Comparison of ENCODE assay signal across 23 cellular contexts in the genomic region with DNA sequence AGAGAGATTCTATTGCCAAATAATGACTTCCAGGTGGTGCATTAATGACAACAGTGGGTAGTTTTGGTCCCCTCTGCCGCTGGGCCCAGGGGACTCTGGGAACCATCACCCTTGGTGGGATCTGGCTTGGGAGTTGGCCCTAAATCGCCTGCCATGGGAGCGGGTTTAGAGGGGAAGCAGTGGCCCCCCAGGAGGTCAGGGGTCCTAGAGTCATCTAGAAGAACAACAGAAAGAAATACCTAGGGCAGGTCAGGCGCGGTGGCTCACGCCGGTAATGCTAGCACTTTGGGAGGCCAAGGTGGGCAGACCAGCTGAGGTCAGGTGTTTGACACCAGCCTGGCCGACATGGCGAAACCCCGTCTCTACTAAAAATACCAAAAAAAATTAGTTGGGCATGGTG.
"Had no signal": no experiment of that assay in that cellular context is flagged by ENCODE, and none has a peak within 500 bp of the region (broad histone marks: within the 10 kb centered on the region; RNA-seq: fewer than 3 reads in every experiment).

No MANE protein-coding gene starts in this region.

- H3K27me3 ChIP-seq: gastrocnemius medialis, spleen, testis, tibial nerve, upper lobe of left lung had no signal

- H3K9me3 Mint-ChIP-seq: effector memory CD8-positive, alpha-beta T cell; neural crest cell had no signal

- H3K27ac ChIP-seq: epithelial cell of prostate, gastrocnemius medialis, heart right ventricle, left lung, psoas muscle, spleen, testis, tibial nerve, upper lobe of left lung had no signal

- H3K27ac Mint-ChIP-seq: effector memory CD8-positive, alpha-beta T cell had no signal

- ATAC-seq: effector memory CD8-positive, alpha-beta T cell; esophagus mucosa; gastrocnemius medialis; heart right ventricle; left cardiac atrium; left lung; naive thymus-derived CD8-positive, alpha-beta T cell; right cardiac atrium; stimulated activated memory B cell treated with anti-CD40 and anti-IgM and Interleukin-4, amounts not matched to agents 10 μg/mL and 1 μg/mL and 100 μg/mL, for 72 hours; stimulated activated naive CD8-positive, alpha-beta T cell treated with anti-CD3 and anti-CD28 coated beads, Interleukin-15, Interleukin-2, amounts not matched to agents 100 U/mL and 50 U/mL, for 24 hours had no signal

- H3K4me3 ChIP-seq: gastrocnemius medialis, heart right ventricle, left lung, psoas muscle, skin epidermis, spleen, testis, tibial nerve, upper lobe of left lung had no signal

- DNase-seq: cortex of kidney; effector memory CD8-positive, alpha-beta T cell; foreskin fibroblast; gastrocnemius medialis; heart right ventricle; hippocampal formation; left cardiac atrium; left lung; mammary epithelial cell; naive thymus-derived CD8-positive, alpha-beta T cell; psoas muscle; spleen; stimulated activated CD4-positive, alpha-beta T cell treated with anti-CD3 and anti-CD28 coated beads, Interleukin-4, amount 100 ng/mL, for 4 hours; stimulated activated naive CD8-positive, alpha-beta T cell treated with anti-CD3 and anti-CD28 coated beads, Interleukin-15, Interleukin-2, amounts not matched to agents 100 U/mL and 50 U/mL, for 24 hours; testis; upper lobe of left lung had no signal

- H3K27me3 Mint-ChIP-seq: effector memory CD8-positive, alpha-beta T cell; naive thymus-derived CD8-positive, alpha-beta T cell; stimulated activated memory B cell treated with anti-CD40 and anti-IgM and Interleukin-4, amounts not matched to agents 10 μg/mL and 1 μg/mL and 100 μg/mL, for 72 hours had no signal

- H3K9me3 ChIP-seq: gastrocnemius medialis, psoas muscle, testis, tibial nerve, upper lobe of left lung had no signal

- H3K36me3 ChIP-seq: gastrocnemius medialis, heart right ventricle, left lung, spleen, tibial nerve, upper lobe of left lung had no signal

- H3K36me3 Mint-ChIP-seq: naive thymus-derived CD8-positive, alpha-beta T cell; stimulated activated memory B cell treated with anti-CD40 and anti-IgM and Interleukin-4, amounts not matched to agents 10 μg/mL and 1 μg/mL and 100 μg/mL, for 72 hours had no signal

- H3K4me1 ChIP-seq: gastrocnemius medialis, psoas muscle, testis had no signal

- H3K4me3 Mint-ChIP-seq: naive thymus-derived CD8-positive, alpha-beta T cell; neural crest cell had no signal
